Comparison of ENCODE assay signal across 9 cellular contexts in genomic region chr4:159764343-159764952, GRCh38.
A peak's percentile ranks its signal among the peaks of the same experiment; 100 is the strongest.
DNase-seq lines count a peak whose midpoint lies in the region; ATAC-seq, FAIRE-seq and TF ChIP-seq lines count a peak whose summit lies in the region.
"Had no signal": no experiment of that assay in that cellular context is flagged by ENCODE, and none has a peak within 500 bp of the region (broad histone marks: within the 10 kb centered on the region; RNA-seq: fewer than 3 reads in every experiment).

No MANE protein-coding gene starts in this region.

- in situ Hi-C loops in GM12878 (cut with MboI) = no loop called here

- H3K4me2 ChIP-seq in GM12878 (ENCODE audit: control insufficient read depth, insufficient read depth) = no peak overlapping the region

- BruUV-seq in GM12878 (replicated peaks; lab: Mats Ljungman, UMichigan) = no TSS peak

- no peaks in the 10 kb centered on the region for H3K9me3 Mint-ChIP-seq in natural killer cell treated with Interleukin-12 subunit alpha and Interleukin-12 subunit beta and Interleukin-15 and Interleukin-18, amount 100 ng/mL, for 72 hours

- peak; percentile 85 for ATAC-seq in GM18861 (IDR thresholded peaks at IDR 0.05; ENCODE audit: unreplicated experiment)
- ATAC-seq in HG03025 (IDR thresholded peaks at IDR 0.05; ENCODE audit: low FRiP score, unreplicated experiment) = peak; percentile 86
- peak; percentile 84 for ATAC-seq in GM12878
- no peak for ATAC-seq in natural killer cell treated with Interleukin-12 subunit alpha and Interleukin-12 subunit beta and Interleukin-15 and Interleukin-18, amount 100 ng/mL, for 72 hours

- H3K9me3 ChIP-seq in GM12878 (replicated peaks; ENCODE audit: control insufficient read depth, insufficient read depth, low read length) (no peaks in the 10 kb centered on the region), spleen (no peaks in the 10 kb centered on the region)
- H3K9me3 ChIP-seq: SJSA1 had no signal

- TF ChIP-seq RAD21 in GM12878 (IDR thresholded peaks at IDR 0.05; ENCODE audit: insufficient read depth, low read depth, low read length) = peak; percentile 61

- no peak overlapping the region for H3K4me3 ChIP-seq in GM12878
- no peak overlapping the region for H3K4me3 ChIP-seq in spleen
- H3K4me3 ChIP-seq: SJSA1 had no signal

- TF ChIP-seq CTCF in GM12878 (IDR thresholded peaks at IDR 0.05 in 2 of 3, conservative IDR thresholded peaks at IDR 0.05 in 1 of 3; ENCODE audit: control insufficient read depth in 2 of 3, extremely low read depth in 1 of 3, insufficient read depth in 1 of 3, low read depth in 3 of 3, low read length in 3 of 3) = peak; percentile 51 to 63 (median 58); a peak in 5 of 6 replicates
- peak in 5 of 11 experiments; percentile 32 to 49 (median 37) for TF ChIP-seq CTCF in spleen (IDR thresholded peaks at IDR 0.05 in 8 of 11, conservative IDR thresholded peaks at IDR 0.05 in 3 of 11)

- H4K20me1 ChIP-seq in GM12878 (ENCODE audit: control insufficient read depth, insufficient read depth) = no peaks in the 10 kb centered on the region

- no peaks in the 10 kb centered on the region for H3K79me2 ChIP-seq in GM12878 (ENCODE audit: control insufficient read depth, insufficient read depth, low read length)

- H3K27ac ChIP-seq in GM12878 (ENCODE audit: control insufficient read depth, insufficient read depth) (no peak overlapping the region), spleen (no peak overlapping the region)
- H3K27ac ChIP-seq: SJSA1 had no signal

- H3K27ac Mint-ChIP-seq in natural killer cell treated with Interleukin-12 subunit alpha and Interleukin-12 subunit beta and Interleukin-15 and Interleukin-18, amount 100 ng/mL, for 72 hours = no peak overlapping the region

- no peaks in the 10 kb centered on the region for H3K36me3 ChIP-seq in GM12878 (ENCODE audit: control insufficient read depth in 2 of 2, insufficient read depth in 2 of 2, low read length in 1 of 2)
- H3K36me3 ChIP-seq in spleen = no peaks in the 10 kb centered on the region
- H3K36me3 ChIP-seq: SJSA1 had no signal

- H3K4me3 Mint-ChIP-seq in natural killer cell treated with Interleukin-12 subunit alpha and Interleukin-12 subunit beta and Interleukin-15 and Interleukin-18, amount 100 ng/mL, for 72 hours = no peak overlapping the region

- intact Hi-C loops in GM12878 (cut with micrococcal nuclease; ENCODE audit: unreplicated experiment) = loop anchor here (5.0 kb wide), 1 partner anchor 277 kb away; no protein-coding TSS in a partner anchor
- intact Hi-C loops in spleen (cut with DNase I; ENCODE audit: low total_unique reads) = no loop called here

- no peaks in the 10 kb centered on the region for H3K4me1 Mint-ChIP-seq in natural killer cell treated with Interleukin-12 subunit alpha and Interleukin-12 subunit beta and Interleukin-15 and Interleukin-18, amount 100 ng/mL, for 72 hours (ENCODE audit: low read depth in 2 of 2)

- POLR2A ChIA-PET in GM12878 (lab: Charles Lee) = no interaction called here

- CTCF ChIA-PET in GM12878 (lab: Yijun Ruan, JAX) = interaction anchor here (0.6 to 2.0 kb wide), 20 partner anchors 8 to 1829 kb away, joined by 3 to 8 read pairs (median 4); no protein-coding TSS in a partner anchor

- RAD21 ChIA-PET in GM12878 (lab: Charles Lee; ENCODE audit: unreplicated experiment) = interaction anchor here (0.6 to 1.5 kb wide), 4 partner anchors 15 to 194 kb away, joined by 3 to 4 read pairs (median 4); no protein-coding TSS in a partner anchor

- H3K9ac ChIP-seq in GM12878 (ENCODE audit: control insufficient read depth, insufficient read depth, low read length) = no peak overlapping the region

- no peaks in the 10 kb centered on the region for H3K27me3 Mint-ChIP-seq in natural killer cell treated with Interleukin-12 subunit alpha and Interleukin-12 subunit beta and Interleukin-15 and Interleukin-18, amount 100 ng/mL, for 72 hours

- WGBS in GM12878 (ENCODE audit: insufficient coverage, insufficient replicate concordance, low lambda C conversion rate, missing lambda C conversion rate) = 34% methylated on average over 5 of the region's 5 CpGs
- 35 to 48% (median 45%) methylated on average over 5 of the region's 5 CpGs for WGBS in spleen, 5 donors

- DNase-seq in CD1c-positive myeloid dendritic cell (ENCODE audit: extremely low spot score) = peak; percentile 5
- peak; percentile 46 for DNase-seq in NCI-H1694 treated with DMSO at 0.1 percent for 48 hours (lab: John Stamatoyannopoulos, UW)
- DNase-seq in GM12878 (ENCODE audit: low read depth, low spot score) = no peak
- DNase-seq in left kidney (ENCODE audit: low read depth, low spot score) = peak; percentile 83
- no peak for DNase-seq in spleen
- no peak for DNase-seq in natural killer cell treated with Interleukin-12 subunit alpha and Interleukin-12 subunit beta and Interleukin-15 and Interleukin-18, amount 100 ng/mL, for 72 hours (ENCODE audit: low spot score)

- no peak for TF ChIP-seq EP300 in GM12878 (IDR thresholded peaks at IDR 0.05; ENCODE audit: borderline replicate concordance in 1 of 2, control insufficient read depth in 1 of 2, low read depth in 2 of 2, low read length in 2 of 2)

- peak; percentile 57 for FAIRE-seq in GM12878 (lab: Jason Lieb, UNC)

- H3K27me3 ChIP-seq in GM12878 (replicated peaks in 1 of 2; ENCODE audit: control insufficient read depth in 2 of 2, insufficient read depth in 2 of 2, low read length in 1 of 2) (no peaks in the 10 kb centered on the region), spleen (replicated peaks in 1 of 7) (no peaks in the 10 kb centered on the region)
- H3K27me3 ChIP-seq: SJSA1 had no signal

- SMC1A ChIA-PET in GM12878 (lab: Charles Lee; ENCODE audit: uncharacterized antibody, unreplicated experiment) = interaction anchor here (0.6 to 2.1 kb wide), 7 partner anchors 10 to 337 kb away, joined by 3 to 5 read pairs (median 3); no protein-coding TSS in a partner anchor

- no peaks in the 10 kb centered on the region for H3K36me3 Mint-ChIP-seq in natural killer cell treated with Interleukin-12 subunit alpha and Interleukin-12 subunit beta and Interleukin-15 and Interleukin-18, amount 100 ng/mL, for 72 hours

- H2AFZ ChIP-seq in GM12878 (ENCODE audit: control insufficient read depth, low read depth, low read length) = no peak overlapping the region

- TF ChIP-seq POLR2A in GM12878 (IDR thresholded peaks at IDR 0.05; ENCODE audit: low read depth, low read length) (no peak), spleen (IDR thresholded peaks at IDR 0.05) (no peak)

- H3K4me1 ChIP-seq in GM12878 (ENCODE audit: control insufficient read depth, insufficient read depth, low read length) (no peaks in the 10 kb centered on the region), spleen (no peaks in the 10 kb centered on the region)

TF ChIP-seq in GM12878, 131 proteins besides CTCF, POLR2A, EP300 and RAD21:
- no peak for TF ChIP-seq ZZZ3 (IDR thresholded peaks at IDR 0.05; ENCODE audit: control insufficient read depth, insufficient read length, low read depth)
- TF ChIP-seq NR2C1 (IDR thresholded peaks at IDR 0.05) = no peak
- no peak for TF ChIP-seq SIN3A (IDR thresholded peaks at IDR 0.05; ENCODE audit: low read depth, low read length)
- TF ChIP-seq, protein P1, sequence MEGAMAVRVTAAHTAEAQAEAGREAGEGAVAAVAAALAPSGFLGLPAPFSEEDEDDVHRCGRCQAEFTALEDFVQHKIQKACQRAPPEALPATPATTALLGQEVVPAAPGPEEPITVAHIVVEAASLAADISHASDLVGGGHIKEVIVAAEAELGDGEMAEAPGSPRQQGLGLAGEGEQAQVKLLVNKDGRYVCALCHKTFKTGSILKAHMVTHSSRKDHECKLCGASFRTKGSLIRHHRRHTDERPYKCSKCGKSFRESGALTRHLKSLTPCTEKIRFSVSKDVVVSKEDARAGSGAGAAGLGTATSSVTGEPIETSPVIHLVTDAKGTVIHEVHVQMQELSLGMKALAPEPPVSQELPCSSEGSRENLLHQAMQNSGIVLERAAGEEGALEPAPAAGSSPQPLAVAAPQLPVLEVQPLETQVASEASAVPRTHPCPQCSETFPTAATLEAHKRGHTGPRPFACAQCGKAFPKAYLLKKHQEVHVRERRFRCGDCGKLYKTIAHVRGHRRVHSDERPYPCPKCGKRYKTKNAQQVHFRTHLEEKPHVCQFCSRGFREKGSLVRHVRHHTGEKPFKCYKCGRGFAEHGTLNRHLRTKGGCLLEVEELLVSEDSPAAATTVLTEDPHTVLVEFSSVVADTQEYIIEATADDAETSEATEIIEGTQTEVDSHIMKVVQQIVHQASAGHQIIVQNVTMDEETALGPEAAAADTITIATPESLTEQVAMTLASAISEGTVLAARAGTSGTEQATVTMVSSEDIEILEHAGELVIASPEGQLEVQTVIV (IDR thresholded peaks at IDR 0.05; ENCODE audit: borderline replicate concordance, partially characterized antibody) = no peak
- TF ChIP-seq DPF2 (IDR thresholded peaks at IDR 0.05) = no peak
- no peak for TF ChIP-seq BACH1 (IDR thresholded peaks at IDR 0.05; ENCODE audit: borderline replicate concordance)
- no peak for TF ChIP-seq KDM1A (IDR thresholded peaks at IDR 0.05; ENCODE audit: borderline replicate concordance)
- TF ChIP-seq BMI1 (IDR thresholded peaks at IDR 0.05; ENCODE audit: borderline replicate concordance) = no peak
- no peak for TF ChIP-seq JUNB (IDR thresholded peaks at IDR 0.05)
- no peak for TF ChIP-seq MXI1 (IDR thresholded peaks at IDR 0.05; ENCODE audit: low read depth, low read length)
- no peak for TF ChIP-seq HDGF (IDR thresholded peaks at IDR 0.05)
- TF ChIP-seq WRNIP1 (IDR thresholded peaks at IDR 0.05; ENCODE audit: borderline replicate concordance, low read depth, low read length) = no peak
- TF ChIP-seq BHLHE40 (IDR thresholded peaks at IDR 0.05; ENCODE audit: borderline replicate concordance in 1 of 2, low read depth in 2 of 2, low read length in 1 of 2) = no peak
- TF ChIP-seq PKNOX1 (IDR thresholded peaks at IDR 0.05) = no peak
- no peak for TF ChIP-seq SREBF2 (IDR thresholded peaks at IDR 0.05; ENCODE audit: low read length)
TF ChIP-seq in GM12878: peak in this region for 0.

Comparison
In these comparisons a context has a peak if more than half of its experiments do, and no peak if none do; other contexts are left out.
1. DNase-seq: peak in CD1c-positive myeloid dendritic cell (single experiment), NCI-H1694 treated with DMSO at 0.1 percent for 48 hours (single experiment) and left kidney (single experiment); none in GM12878 (single experiment), spleen (single experiment) and natural killer cell treated with Interleukin-12 subunit alpha and Interleukin-12 subunit beta and Interleukin-15 and Interleukin-18, amount 100 ng/mL, for 72 hours (single experiment).
2. ATAC-seq: peak in GM18861 (single experiment), HG03025 (single experiment) and GM12878 (single experiment); none in natural killer cell treated with Interleukin-12 subunit alpha and Interleukin-12 subunit beta and Interleukin-15 and Interleukin-18, amount 100 ng/mL, for 72 hours (0 of 2).